ENCODE assay signal across 1 cellular context in the genomic region with DNA sequence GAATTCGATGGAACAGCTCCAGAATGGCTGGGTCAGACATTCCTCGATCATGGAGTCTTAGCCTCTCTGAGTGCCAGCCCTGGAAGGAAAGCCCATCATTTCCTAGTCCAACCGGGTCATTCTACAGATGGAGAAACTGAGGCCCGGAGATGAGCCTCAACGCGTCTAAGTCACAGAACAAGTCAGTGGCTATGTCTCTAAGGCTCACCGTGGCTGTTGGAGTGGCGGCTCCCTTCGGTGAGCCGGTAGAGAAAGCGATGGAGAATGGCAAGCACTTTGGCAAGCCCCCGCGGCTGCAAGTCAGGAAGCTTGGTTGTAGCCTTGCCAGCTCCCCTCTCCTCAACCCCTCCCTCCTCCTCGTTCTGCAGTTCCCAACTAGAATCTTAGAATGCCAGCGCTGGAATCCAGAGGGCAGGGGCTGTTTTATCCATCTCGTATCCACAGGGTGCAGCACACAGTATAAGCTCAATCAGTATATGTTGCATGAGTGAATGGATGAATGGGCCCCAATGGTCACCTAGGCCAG.
A peak's percentile ranks its signal among the peaks of the same experiment; 100 is the strongest.
TF ChIP-seq lines count a peak whose summit lies in the region.

No MANE protein-coding gene starts in this region.

TF ChIP-seq in HepG2, 621 proteins besides CTCF, POLR2A, EP300 and RAD21:
- TF ChIP-seq PRMT3 (CRISPR knock-in tag; IDR thresholded peaks at IDR 0.05; ENCODE audit: borderline replicate concordance, low read depth) (0 out of 2 replicates have a peak, but pooled peaks have one; percentile 32), DR1 (CRISPR knock-in tag; IDR thresholded peaks at IDR 0.05) (peak; percentile 17; the same call in 1 of the 2 replicates), ETV5 (CRISPR knock-in tag; IDR thresholded peaks at IDR 0.05; ENCODE audit: borderline replicate concordance) (no peak), NR2C2 (CRISPR knock-in tag; IDR thresholded peaks at IDR 0.05; ENCODE audit: borderline replicate concordance) (no peak), GATAD1 (CRISPR knock-in tag; IDR thresholded peaks at IDR 0.05) (no peak), ESRRA (CRISPR knock-in tag; IDR thresholded peaks at IDR 0.05; ENCODE audit: low read depth) (no peak), ZNF629 (CRISPR knock-in tag; conservative IDR thresholded peaks at IDR 0.05) (peak; percentile 88)
- TF ChIP-seq, protein P1, sequence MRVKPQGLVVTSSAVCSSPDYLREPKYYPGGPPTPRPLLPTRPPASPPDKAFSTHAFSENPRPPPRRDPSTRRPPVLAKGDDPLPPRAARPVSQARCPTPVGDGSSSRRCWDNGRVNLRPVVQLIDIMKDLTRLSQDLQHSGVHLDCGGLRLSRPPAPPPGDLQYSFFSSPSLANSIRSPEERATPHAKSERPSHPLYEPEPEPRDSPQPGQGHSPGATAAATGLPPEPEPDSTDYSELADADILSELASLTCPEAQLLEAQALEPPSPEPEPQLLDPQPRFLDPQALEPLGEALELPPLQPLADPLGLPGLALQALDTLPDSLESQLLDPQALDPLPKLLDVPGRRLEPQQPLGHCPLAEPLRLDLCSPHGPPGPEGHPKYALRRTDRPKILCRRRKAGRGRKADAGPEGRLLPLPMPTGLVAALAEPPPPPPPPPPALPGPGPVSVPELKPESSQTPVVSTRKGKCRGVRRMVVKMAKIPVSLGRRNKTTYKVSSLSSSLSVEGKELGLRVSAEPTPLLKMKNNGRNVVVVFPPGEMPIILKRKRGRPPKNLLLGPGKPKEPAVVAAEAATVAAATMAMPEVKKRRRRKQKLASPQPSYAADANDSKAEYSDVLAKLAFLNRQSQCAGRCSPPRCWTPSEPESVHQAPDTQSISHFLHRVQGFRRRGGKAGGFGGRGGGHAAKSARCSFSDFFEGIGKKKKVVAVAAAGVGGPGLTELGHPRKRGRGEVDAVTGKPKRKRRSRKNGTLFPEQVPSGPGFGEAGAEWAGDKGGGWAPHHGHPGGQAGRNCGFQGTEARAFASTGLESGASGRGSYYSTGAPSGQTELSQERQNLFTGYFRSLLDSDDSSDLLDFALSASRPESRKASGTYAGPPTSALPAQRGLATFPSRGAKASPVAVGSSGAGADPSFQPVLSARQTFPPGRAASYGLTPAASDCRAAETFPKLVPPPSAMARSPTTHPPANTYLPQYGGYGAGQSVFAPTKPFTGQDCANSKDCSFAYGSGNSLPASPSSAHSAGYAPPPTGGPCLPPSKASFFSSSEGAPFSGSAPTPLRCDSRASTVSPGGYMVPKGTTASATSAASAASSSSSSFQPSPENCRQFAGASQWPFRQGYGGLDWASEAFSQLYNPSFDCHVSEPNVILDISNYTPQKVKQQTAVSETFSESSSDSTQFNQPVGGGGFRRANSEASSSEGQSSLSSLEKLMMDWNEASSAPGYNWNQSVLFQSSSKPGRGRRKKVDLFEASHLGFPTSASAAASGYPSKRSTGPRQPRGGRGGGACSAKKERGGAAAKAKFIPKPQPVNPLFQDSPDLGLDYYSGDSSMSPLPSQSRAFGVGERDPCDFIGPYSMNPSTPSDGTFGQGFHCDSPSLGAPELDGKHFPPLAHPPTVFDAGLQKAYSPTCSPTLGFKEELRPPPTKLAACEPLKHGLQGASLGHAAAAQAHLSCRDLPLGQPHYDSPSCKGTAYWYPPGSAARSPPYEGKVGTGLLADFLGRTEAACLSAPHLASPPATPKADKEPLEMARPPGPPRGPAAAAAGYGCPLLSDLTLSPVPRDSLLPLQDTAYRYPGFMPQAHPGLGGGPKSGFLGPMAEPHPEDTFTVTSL (CRISPR knock-in tag; IDR thresholded peaks at IDR 0.05; ENCODE audit: borderline replicate concordance) = no peak
- TF ChIP-seq, protein P2, sequence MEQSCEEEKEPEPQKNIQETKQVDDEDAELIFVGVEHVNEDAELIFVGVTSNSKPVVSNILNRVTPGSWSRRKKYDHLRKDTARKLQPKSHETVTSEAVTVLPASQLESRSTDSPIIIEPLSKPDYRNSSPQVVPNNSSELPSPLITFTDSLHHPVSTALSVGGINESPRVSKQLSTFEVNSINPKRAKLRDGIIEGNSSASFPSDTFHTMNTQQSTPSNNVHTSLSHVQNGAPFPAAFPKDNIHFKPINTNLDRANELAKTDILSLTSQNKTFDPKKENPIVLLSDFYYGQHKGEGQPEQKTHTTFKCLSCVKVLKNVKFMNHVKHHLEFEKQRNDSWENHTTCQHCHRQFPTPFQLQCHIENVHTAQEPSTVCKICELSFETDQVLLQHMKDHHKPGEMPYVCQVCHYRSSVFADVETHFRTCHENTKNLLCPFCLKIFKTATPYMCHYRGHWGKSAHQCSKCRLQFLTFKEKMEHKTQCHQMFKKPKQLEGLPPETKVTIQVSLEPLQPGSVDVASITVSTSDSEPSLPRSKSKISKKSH (CRISPR knock-in tag; IDR thresholded peaks at IDR 0.05; ENCODE audit: borderline replicate concordance) = 0 out of 2 replicates have a peak, but pooled peaks have one; percentile 4
